ENCODE assay signal across 8 cellular contexts in genomic region chr2:201184248-201184647, GRCh38. TPM values are rescaled to one million over a fixed set of nuclear protein-coding genes. Genes with fewer than 3 reads are reported as not detected.
A peak's percentile ranks its signal among the peaks of the same experiment; 100 is the strongest.
DNase-seq lines count a peak whose midpoint lies in the region; ATAC-seq, FAIRE-seq and TF ChIP-seq lines count a peak whose summit lies in the region.
"Not testable (repeated sequence)": the region's sequence is repeated elsewhere in the genome, so short reads cannot be mapped to it uniquely, and the experiment has no call there.

No MANE protein-coding gene starts in this region.

- not testable (repeated sequence) for TF ChIP-seq CTCF in endodermal cell (conservative IDR thresholded peaks at IDR 0.05); keratinocyte (optimal IDR thresholded peaks at IDR 0.05 in 1 of 3, IDR thresholded peaks at IDR 0.05 in 1 of 3, conservative IDR thresholded peaks at IDR 0.05 in 1 of 3; ENCODE audit: extremely low read depth in 1 of 3, insufficient read depth in 2 of 3, low read length in 3 of 3); neutrophil (IDR thresholded peaks at IDR 0.05)

- 94 to 95% methylated on average over 2 to 6 of the region's 6 CpGs for WGBS in endodermal cell (ENCODE audit: insufficient coverage in 1 of 2, insufficient read length in 1 of 2), 2 experiments

- CTCF ChIA-PET in activated CD4-positive, alpha-beta T cell treated with anti-CD3 and anti-CD28 coated beads, Interleukin-2, amount 10 ng/mL, durations not matched to agents 7 days and 5 days (lab: Charles Lee): interaction anchor here (1.0 to 3.0 kb wide), 7 partner anchors 11 to 287 kb away, joined by 3 to 46 read pairs (median 6); no protein-coding TSS in a partner anchor

- DNase-seq in CD4-positive, CD25-positive, alpha-beta regulatory T cell; activated CD4-positive, alpha-beta T cell treated with anti-CD3 and anti-CD28 coated beads, Interleukin-2, amount 10 ng/mL, durations not matched to agents 7 days and 5 days; activated naive CD8-positive, alpha-beta T cell treated with anti-CD3 and anti-CD28 coated beads for 36 hours; endodermal cell; keratinocyte (ENCODE audit: low read depth, low spot score): not testable (repeated sequence)

- H2AFZ ChIP-seq in keratinocyte (ENCODE audit: control insufficient read depth, low read length): not testable (repeated sequence)

- H3K27me3 ChIP-seq in CD4-positive, CD25-positive, alpha-beta regulatory T cell (ENCODE audit: control insufficient read depth, insufficient read depth, low read length); endodermal cell (ENCODE audit: control insufficient read depth, insufficient read depth, low read length, poor library complexity, severe bottlenecking); keratinocyte (ENCODE audit: control insufficient read depth, extremely low read depth, insufficient read depth, low read length); neutrophil; subcutaneous abdominal adipose tissue (ENCODE audit: control insufficient read depth in 5 of 5, insufficient read depth in 4 of 5, low read length in 5 of 5): not testable (repeated sequence)

- not testable (repeated sequence) for H3K27me3 Mint-ChIP-seq in CD4-positive, CD25-positive, alpha-beta regulatory T cell; IgD-negative memory B cell; activated CD4-positive, alpha-beta T cell treated with anti-CD3 and anti-CD28 coated beads, Interleukin-2, amount 10 ng/mL, durations not matched to agents 7 days and 5 days; activated naive CD8-positive, alpha-beta T cell treated with anti-CD3 and anti-CD28 coated beads for 36 hours; endodermal cell (ENCODE audit: insufficient read depth)

- H3K27ac ChIP-seq in CD4-positive, CD25-positive, alpha-beta regulatory T cell (ENCODE audit: insufficient read depth, low read length, poor library complexity, severe bottlenecking); endodermal cell (ENCODE audit: low read depth, low read length); keratinocyte (ENCODE audit: control insufficient read depth, insufficient read depth, low read length): not testable (repeated sequence)
- peak overlapping the region; percentile 84 for H3K27ac ChIP-seq in neutrophil
- peak overlapping the region; percentile 61 for H3K27ac ChIP-seq in subcutaneous abdominal adipose tissue (ENCODE audit: low read depth, low read length)

- H3K36me3 Mint-ChIP-seq in CD4-positive, CD25-positive, alpha-beta regulatory T cell: peaks cover 17% of the 10 kb centered on the region
- peaks cover 11% of the 10 kb centered on the region for H3K36me3 Mint-ChIP-seq in IgD-negative memory B cell
- H3K36me3 Mint-ChIP-seq in activated CD4-positive, alpha-beta T cell treated with anti-CD3 and anti-CD28 coated beads, Interleukin-2, amount 10 ng/mL, durations not matched to agents 7 days and 5 days (ENCODE audit: low read depth): peaks cover 54% of the 10 kb centered on the region
- H3K36me3 Mint-ChIP-seq in activated naive CD8-positive, alpha-beta T cell treated with anti-CD3 and anti-CD28 coated beads for 36 hours: peaks cover 40% of the 10 kb centered on the region
- H3K36me3 Mint-ChIP-seq in endodermal cell (ENCODE audit: low read depth): peaks cover 15% of the 10 kb centered on the region

- peaks cover 21 to 66% (median 40%) of the 10 kb centered on the region in 4 donors for H3K4me1 Mint-ChIP-seq in CD4-positive, CD25-positive, alpha-beta regulatory T cell
- H3K4me1 Mint-ChIP-seq in IgD-negative memory B cell: peaks cover 27 to 38% (median 36%) of the 10 kb centered on the region in 3 donors
- H3K4me1 Mint-ChIP-seq in activated CD4-positive, alpha-beta T cell treated with anti-CD3 and anti-CD28 coated beads, Interleukin-2, amount 10 ng/mL, durations not matched to agents 7 days and 5 days: peaks cover 50% of the 10 kb centered on the region
- H3K4me1 Mint-ChIP-seq in activated naive CD8-positive, alpha-beta T cell treated with anti-CD3 and anti-CD28 coated beads for 36 hours: peaks cover 42% of the 10 kb centered on the region
- not testable (repeated sequence) for H3K4me1 Mint-ChIP-seq in endodermal cell

- not testable (repeated sequence) for H3K9me3 ChIP-seq in CD4-positive, CD25-positive, alpha-beta regulatory T cell (ENCODE audit: control insufficient read depth in 2 of 2, low read length in 2 of 2); keratinocyte (ENCODE audit: control insufficient read depth, low read depth, low read length); neutrophil; subcutaneous abdominal adipose tissue (ENCODE audit: control insufficient read depth in 5 of 5, low read length in 5 of 5)
- H3K9me3 ChIP-seq in endodermal cell (ENCODE audit: control insufficient read depth, low read length): peaks cover 11% of the 10 kb centered on the region

- not testable (repeated sequence) for H3K9me1 ChIP-seq in keratinocyte (ENCODE audit: control insufficient read depth, extremely low read depth, insufficient read depth, low read length)

- H3K4me3 ChIP-seq in CD4-positive, CD25-positive, alpha-beta regulatory T cell (ENCODE audit: low read depth, low read length): peak overlapping the region; percentile 95
- H3K4me3 ChIP-seq in endodermal cell (ENCODE audit: low read length): not testable (repeated sequence)
- H3K4me3 ChIP-seq in keratinocyte (ENCODE audit: control insufficient read depth in 2 of 3, extremely low read depth in 1 of 3, insufficient read depth in 2 of 3, low read depth in 1 of 3, low read length in 3 of 3) (peak overlapping the region in 2 of 3 experiments; percentile 28 to 69), neutrophil (ENCODE audit: low read depth in 1 of 2, low read length in 1 of 2) (peak overlapping the region; percentile 63 to 64), subcutaneous abdominal adipose tissue (ENCODE audit: low read depth in 1 of 5, low read length in 5 of 5) (peak overlapping the region; percentile 22 to 80 (median 57))

- ATAC-seq in CD4-positive, CD25-positive, alpha-beta regulatory T cell (ENCODE audit: low read depth in 2 of 2): not testable (repeated sequence)

- not testable (repeated sequence) for H3K79me2 ChIP-seq in keratinocyte (ENCODE audit: control insufficient read depth, insufficient read depth, low read length)

- peaks cover 12% of the 10 kb centered on the region for H3K36me3 ChIP-seq in CD4-positive, CD25-positive, alpha-beta regulatory T cell (ENCODE audit: control insufficient read depth, insufficient read depth, low read length)
- H3K36me3 ChIP-seq in endodermal cell (ENCODE audit: control insufficient read depth, insufficient read depth, low read length); keratinocyte (ENCODE audit: control insufficient read depth in 2 of 2, extremely low read depth in 1 of 2, insufficient read depth in 2 of 2, low read length in 2 of 2); neutrophil; subcutaneous abdominal adipose tissue (ENCODE audit: control insufficient read depth in 5 of 5, insufficient read depth in 5 of 5, low read length in 5 of 5): not testable (repeated sequence)

- dilution Hi-C loops in keratinocyte (cut with MboI; ENCODE audit: extremely low pct_ligation_motif_present, low sequenced_read_pairs): not testable (repeated sequence)

- peak overlapping the region; percentile 90 for H3K4me2 ChIP-seq in keratinocyte (ENCODE audit: control insufficient read depth, extremely low read depth, insufficient read depth, low read depth, low read length)

- peak overlapping the region; percentile 79 to 92 (median 91) for H3K27ac Mint-ChIP-seq in CD4-positive, CD25-positive, alpha-beta regulatory T cell
- peak overlapping the region; percentile 23 to 82 (median 77) for H3K27ac Mint-ChIP-seq in IgD-negative memory B cell
- H3K27ac Mint-ChIP-seq in activated CD4-positive, alpha-beta T cell treated with anti-CD3 and anti-CD28 coated beads, Interleukin-2, amount 10 ng/mL, durations not matched to agents 7 days and 5 days: peak overlapping the region; percentile 79
- H3K27ac Mint-ChIP-seq in activated naive CD8-positive, alpha-beta T cell treated with anti-CD3 and anti-CD28 coated beads for 36 hours: peak overlapping the region; percentile 95
- H3K27ac Mint-ChIP-seq in endodermal cell: not testable (repeated sequence)

- H4K20me1 ChIP-seq in keratinocyte (ENCODE audit: control insufficient read depth, extremely low read depth, insufficient read depth, low read length): not testable (repeated sequence)

- not testable (repeated sequence) for FAIRE-seq in keratinocyte (lab: Jason Lieb, UNC)

- peaks cover 37% of the 10 kb centered on the region for H3K4me1 ChIP-seq in CD4-positive, CD25-positive, alpha-beta regulatory T cell (ENCODE audit: control insufficient read depth, insufficient read depth, low read length, poor library complexity, severe bottlenecking)
- not testable (repeated sequence) for H3K4me1 ChIP-seq in endodermal cell (ENCODE audit: control insufficient read depth, insufficient read depth, low read length); keratinocyte (ENCODE audit: control insufficient read depth, extremely low read depth, insufficient read depth, low read length)
- peaks cover 54 to 55% of the 10 kb centered on the region in 2 experiments for H3K4me1 ChIP-seq in neutrophil (ENCODE audit: control insufficient read depth in 1 of 2, insufficient read depth in 1 of 2, low read depth in 1 of 2, low read length in 1 of 2)
- peaks cover 0 to 34% (median 20%) of the 10 kb centered on the region in 5 donors for H3K4me1 ChIP-seq in subcutaneous abdominal adipose tissue (ENCODE audit: control insufficient read depth in 5 of 5, insufficient read depth in 5 of 5, low read length in 5 of 5)

- not testable (repeated sequence) for H3K9ac ChIP-seq in endodermal cell (ENCODE audit: extremely low read depth, low read length, poor library complexity, severe bottlenecking); keratinocyte (ENCODE audit: control insufficient read depth, extremely low read depth, insufficient read depth, low read length)
- H3K9ac ChIP-seq in subcutaneous abdominal adipose tissue (ENCODE audit: low read length in 5 of 5): peak overlapping the region in 3 of 5 donors; percentile 46 to 59 (median 52)

- H3K9me3 Mint-ChIP-seq in CD4-positive, CD25-positive, alpha-beta regulatory T cell; IgD-negative memory B cell; activated CD4-positive, alpha-beta T cell treated with anti-CD3 and anti-CD28 coated beads, Interleukin-2, amount 10 ng/mL, durations not matched to agents 7 days and 5 days; activated naive CD8-positive, alpha-beta T cell treated with anti-CD3 and anti-CD28 coated beads for 36 hours: not testable (repeated sequence)
- peaks cover 15% of the 10 kb centered on the region for H3K9me3 Mint-ChIP-seq in endodermal cell

- H3K4me3 Mint-ChIP-seq in CD4-positive, CD25-positive, alpha-beta regulatory T cell: peak overlapping the region; percentile 84 to 97 (median 90)
- H3K4me3 Mint-ChIP-seq in IgD-negative memory B cell: peak overlapping the region; percentile 89 to 98 (median 98)
- peak overlapping the region; percentile 90 for H3K4me3 Mint-ChIP-seq in activated CD4-positive, alpha-beta T cell treated with anti-CD3 and anti-CD28 coated beads, Interleukin-2, amount 10 ng/mL, durations not matched to agents 7 days and 5 days
- peak overlapping the region; percentile 93 for H3K4me3 Mint-ChIP-seq in activated naive CD8-positive, alpha-beta T cell treated with anti-CD3 and anti-CD28 coated beads for 36 hours
- H3K4me3 Mint-ChIP-seq in endodermal cell: peak overlapping the region; percentile 46

- POLR2A ChIA-PET in activated CD4-positive, alpha-beta T cell treated with anti-CD3 and anti-CD28 coated beads, Interleukin-2, amount 10 ng/mL, durations not matched to agents 7 days and 5 days (lab: Charles Lee): interaction anchor here (1.0 kb wide), 1 partner anchor 48 kb away, joined by 6 read pairs; no protein-coding TSS in a partner anchor

RNA-seq across cellular contexts. Expression of gene CASP10, which starts 1.3 kb away (rescaled TPM):
- total RNA-seq in CD4-positive, CD25-positive, alpha-beta regulatory T cell: 15.1 TPM
- polyA plus RNA-seq in CD4-positive, CD25-positive, alpha-beta regulatory T cell: 1 to 10 TPM; 4.4 to 7.1 (median 5.6) TPM
- 14.9 TPM for polyA plus RNA-seq in IgD-negative memory B cell
- total RNA-seq in activated CD4-positive, alpha-beta T cell treated with anti-CD3 and anti-CD28 coated beads, Interleukin-2, amount 10 ng/mL, durations not matched to agents 7 days and 5 days: 10 to 100 TPM; 45.0 to 49.6 TPM
- 10 to 100 TPM; 25.5 to 26.5 TPM for total RNA-seq in activated naive CD8-positive, alpha-beta T cell treated with anti-CD3 and anti-CD28 coated beads for 36 hours
- 10 to 100 TPM in 1 of 2 donors, 1 to 10 TPM in 1; 6.0 to 24.5 TPM for total RNA-seq in endodermal cell
- polyA plus RNA-seq in endodermal cell (2013, experiment 1 of 2): 0.93 TPM
- 0.99 TPM for polyA plus RNA-seq in endodermal cell (2013, experiment 2 of 2)
- 5.0 to 7.1 TPM (median 6.6 TPM) in 3 replicates for polyA plus RNA-seq in keratinocyte
- 2.4 TPM for polyA plus RNA-seq in keratinocyte (2011; ENCODE audit: low read depth)
- polyA plus RNA-seq in keratinocyte (2011; cell fraction: cytosol; rRNA removed): 3.2 and 5.9 TPM in 2 replicates
- polyA plus RNA-seq in keratinocyte (2011; cell fraction: nucleus; rRNA removed): 9.4 and 10.9 TPM in 2 replicates
- 2.5 and 3.0 TPM in 2 replicates for polyA plus RNA-seq in keratinocyte (2012; ENCODE audit: low replicate concordance)
- 3.6 to 13.8 TPM (median 13.0 TPM) in 3 replicates for polyA minus RNA-seq in keratinocyte
- polyA minus RNA-seq in keratinocyte (2011; cell fraction: cytosol; rRNA and poly(A)+ RNA removed): 5.6 TPM
- 6.8 and 12.0 TPM in 2 replicates for polyA minus RNA-seq in keratinocyte (2011; cell fraction: nucleus; rRNA and poly(A)+ RNA removed)

Comparison
In these comparisons a context has a peak if more than half of its experiments do, and no peak if none do; other contexts are left out.
1. H3K4me3 Mint-ChIP-seq: peak in every context shown above with its lines; median percentile 98 in IgD-negative memory B cell; 93 in activated naive CD8-positive, alpha-beta T cell treated with anti-CD3 and anti-CD28 coated beads for 36 hours; 90 in activated CD4-positive, alpha-beta T cell treated with anti-CD3 and anti-CD28 coated beads, Interleukin-2, amount 10 ng/mL, durations not matched to agents 7 days and 5 days; 90 in CD4-positive, CD25-positive, alpha-beta regulatory T cell; 46 in endodermal cell.